In genomic region chr16:56688762-56689161, GRCh38 we compare ENCODE assay signal across 26 cellular contexts. TPM values are rescaled to one million over a fixed set of nuclear protein-coding genes. Genes with fewer than 3 reads are reported as not detected.
DNase-seq lines count a peak whose midpoint lies in the region; ATAC-seq and TF ChIP-seq lines count a peak whose summit lies in the region.
"Had no signal": no experiment of that assay in that cellular context is flagged by ENCODE, and none has a peak within 500 bp of the region (broad histone marks: within the 10 kb centered on the region; RNA-seq: fewer than 3 reads in every experiment).

No MANE protein-coding gene starts in this region.

- no peaks in the 10 kb centered on the region for H3F3A ChIP-seq in Loucy (ENCODE audit: low read depth)

- H4K20me1 ChIP-seq in BLaER1 treated with 17β-estradiol and CSF1 and Interleukin-3, amounts not matched to agents 10 nM and 100 nM = peaks cover 0 to 1% (median 0%) of the 10 kb centered on the region in 11 experiments; a peak in 1 of 22 replicates
- no peaks in the 10 kb centered on the region for H4K20me1 ChIP-seq in Loucy (ENCODE audit: insufficient read depth, low read length, poor library complexity, severe bottlenecking)

- H2AFZ ChIP-seq in Loucy (ENCODE audit: low read length) = peak overlapping the region; percentile 17; the same call in 1 of the 2 replicates

- H3K9me2 ChIP-seq in Loucy (replicated peaks; ENCODE audit: low read depth, low read length) = no peaks in the 10 kb centered on the region

- TF ChIP-seq POLR2A in body of pancreas (IDR thresholded peaks at IDR 0.05) = no peak

- H3K27me3 ChIP-seq in BLaER1 treated with 17β-estradiol and CSF1 and Interleukin-3, amounts not matched to agents 10 nM and 100 nM = no peaks in the 10 kb centered on the region; a peak in 1 of 22 replicates
- H3K27me3 ChIP-seq in Loucy (ENCODE audit: insufficient read depth, low read length, poor library complexity, severe bottlenecking) = no peaks in the 10 kb centered on the region
- no peaks in the 10 kb centered on the region for H3K27me3 ChIP-seq in body of pancreas
- H3K27me3 ChIP-seq: adrenal gland, tibial nerve had no signal

- peak overlapping the region in 1 of 11 experiments; percentile 4; a peak in 1 of 22 replicates for H3K27ac ChIP-seq in BLaER1 treated with 17β-estradiol and CSF1 and Interleukin-3, amounts not matched to agents 10 nM and 100 nM
- H3K27ac ChIP-seq in body of pancreas = peak overlapping the region; percentile 32 to 75 (median 54)
- H3K27ac ChIP-seq: adrenal gland, prostate gland, tibial nerve had no signal

- peaks cover 10 to 20% (median 14%) of the 10 kb centered on the region in 11 experiments; a peak in 21 of 22 replicates for H3K9me3 ChIP-seq in BLaER1 treated with 17β-estradiol and CSF1 and Interleukin-3, amounts not matched to agents 10 nM and 100 nM (replicated peaks in 1 of 11)
- H3K9me3 ChIP-seq in Loucy (ENCODE audit: insufficient read depth, low read depth, low read length) (no peaks in the 10 kb centered on the region), body of pancreas (no peaks in the 10 kb centered on the region)
- H3K9me3 ChIP-seq: adrenal gland, prostate gland had no signal

- H3K36me3 ChIP-seq in BLaER1 treated with 17β-estradiol and CSF1 and Interleukin-3, amounts not matched to agents 10 nM and 100 nM = peaks cover 0 to 14% (median 3%) of the 10 kb centered on the region in 11 experiments; a peak in 4 of 22 replicates
- no peaks in the 10 kb centered on the region for H3K36me3 ChIP-seq in Loucy (ENCODE audit: insufficient read depth, low read length)
- H3K36me3 ChIP-seq in body of pancreas (replicated peaks in 1 of 2; ENCODE audit: insufficient read depth in 1 of 2, low read depth in 2 of 2) = no peaks in the 10 kb centered on the region
- H3K36me3 ChIP-seq: adrenal gland, prostate gland had no signal

- H3K4me1 ChIP-seq in BLaER1 treated with 17β-estradiol and CSF1 and Interleukin-3, amounts not matched to agents 10 nM and 100 nM = peaks cover 18 to 58% (median 46%) of the 10 kb centered on the region in 10 experiments
- H3K4me1 ChIP-seq in Loucy (ENCODE audit: insufficient read depth, low read length, poor library complexity, severe bottlenecking) = no peaks in the 10 kb centered on the region
- peaks cover 62% of the 10 kb centered on the region for H3K4me1 ChIP-seq in body of pancreas
- H3K4me1 ChIP-seq: prostate gland had no signal

- intact Hi-C loops in body of pancreas (cut with DNase I) = no loop called here

- no peak for ATAC-seq in body of pancreas
- ATAC-seq in HG02610 (IDR thresholded peaks at IDR 0.05; ENCODE audit: unreplicated experiment) = no peak
- ATAC-seq: CD8-positive, alpha-beta T cell; stimulated activated naive CD8-positive, alpha-beta T cell treated with anti-CD3 and anti-CD28 coated beads, Interleukin-15, Interleukin-2, amounts not matched to agents 100 U/mL and 50 U/mL, for 24 hours had no signal

- TF ChIP-seq CTCF in Loucy (conservative IDR thresholded peaks at IDR 0.05; ENCODE audit: low read length) (no peak; the same call in 1 of the 2 replicates), body of pancreas (IDR thresholded peaks at IDR 0.05) (no peak)

- 22 to 35% methylated on average over 1 of the region's 1 CpG for WGBS in body of pancreas, 2 donors

- H3K9ac ChIP-seq in BLaER1 treated with 17β-estradiol and CSF1 and Interleukin-3, amounts not matched to agents 10 nM and 100 nM = no peak overlapping the region
- no peak overlapping the region for H3K9ac ChIP-seq in Loucy (ENCODE audit: low read depth, low read length, poor library complexity, severe bottlenecking)

- H3K4me3 ChIP-seq in BLaER1 treated with 17β-estradiol and CSF1 and Interleukin-3, amounts not matched to agents 10 nM and 100 nM = no peak overlapping the region
- H3K4me3 ChIP-seq in Loucy (ENCODE audit: low read length, poor library complexity, severe bottlenecking) (no peak overlapping the region), body of pancreas (no peak overlapping the region)
- H3K4me3 ChIP-seq: adrenal gland, prostate gland, tibial nerve had no signal

- no peak for DNase-seq in body of pancreas
- no peak for DNase-seq in OCI-M1 (lab: John Stamatoyannopoulos, UW)
- DNase-seq in AG08396 (ENCODE audit: low spot score) = no peak
- DNase-seq: activated B cell treated with CpG ODN at 0.5 μM for 24 hours; activated CD4-positive, alpha-beta T cell treated with anti-CD3 and anti-CD28 coated beads, Interleukin-2, amount 50 U/mL, for 48 hours; activated effector memory CD4-positive, alpha-beta T cell treated with Interleukin-2 at 50 U/mL for 16 hours; adrenal gland; CD8-positive, alpha-beta T cell; cortex of kidney; DMS79; foreskin melanocyte; GOT3; hypothalamus; islet precursor cell; NCI-H1694; NCI-H226; stimulated activated CD4-positive, alpha-beta T cell treated with anti-CD3 and anti-CD28 coated beads, Interleukin-2, amount 100 ng/mL, for 48 hours; stimulated activated naive CD8-positive, alpha-beta T cell treated with anti-CD3 and anti-CD28 coated beads, Interleukin-15, Interleukin-2, amounts not matched to agents 100 U/mL and 50 U/mL, for 24 hours had no signal

- H3K4me2 ChIP-seq in BLaER1 treated with 17β-estradiol and CSF1 and Interleukin-3, amounts not matched to agents 10 nM and 100 nM = peak overlapping the region in 8 of 11 experiments; percentile 30 to 78 (median 53); a peak in 16 of 22 replicates
- H3K4me2 ChIP-seq in Loucy (ENCODE audit: low read depth, low read length, poor library complexity, severe bottlenecking) = no peak overlapping the region

- no peaks in the 10 kb centered on the region for H3K79me2 ChIP-seq in Loucy (ENCODE audit: insufficient read depth, low read length)

RNA-seq across cellular contexts. Expression of gene MT1X, which starts 6.5 kb away (rescaled TPM):
- 1,000 to 10,000 TPM in 1 of 2 donors, 100 to 1,000 TPM in 1; 430 to 1,140 TPM for total RNA-seq in body of pancreas

RNA-seq across cellular contexts. Expression of gene MT1H, which starts 19.1 kb away (rescaled TPM):
- 1 to 10 TPM; 4.9 to 8.8 TPM for total RNA-seq in body of pancreas
- total RNA-seq: CD8-positive, alpha-beta T cell; neural crest cell had no signal

RNA-seq across cellular contexts. Expression of gene MT1G, which starts 20.9 kb away (rescaled TPM):
- total RNA-seq in body of pancreas = 100 to 1,000 TPM in 1 of 2 donors, 10 to 100 TPM in 1; 95.2 to 413 TPM
- total RNA-seq: CD8-positive, alpha-beta T cell; neural crest cell had no signal

RNA-seq across cellular contexts. Expression of gene MT1F, which starts 31.0 kb away (rescaled TPM):
- 10 to 100 TPM; 27.5 to 92.0 TPM for total RNA-seq in body of pancreas

RNA-seq across cellular contexts. Expression of gene MT1B, which starts 37.1 kb away (rescaled TPM):
- not detected for total RNA-seq in body of pancreas
- total RNA-seq: activated B cell treated with CpG ODN at 0.5 μM for 24 hours; adrenal gland; CD8-positive, alpha-beta T cell; lower leg skin; mucosa of gallbladder; neural crest cell; prostate gland; tibial nerve had no signal
